ENCODE assay signal across 22 cellular contexts in genomic region chr1:117670996-117671780, GRCh38.
DNase-seq lines count a peak whose midpoint lies in the region; ATAC-seq, FAIRE-seq and TF ChIP-seq lines count a peak whose summit lies in the region.
"Had no signal": no experiment of that assay in that cellular context is flagged by ENCODE, and none has a peak within 500 bp of the region (broad histone marks: within the 10 kb centered on the region; RNA-seq: fewer than 3 reads in every experiment).

No MANE protein-coding gene starts in this region.

- H3K4me1 ChIP-seq in heart left ventricle = peaks cover 4 to 55% (median 24%) of the 10 kb centered on the region in 12 donors
- H3K4me1 ChIP-seq in OCI-LY7 (ENCODE audit: insufficient read depth, low read length, poor library complexity, severe bottlenecking) = peaks cover 71% of the 10 kb centered on the region
- peaks cover 14% of the 10 kb centered on the region for H3K4me1 ChIP-seq in endothelial cell of umbilical vein (ENCODE audit: control insufficient read depth, extremely low read depth, insufficient read depth, low read length)
- no peaks in the 10 kb centered on the region for H3K4me1 ChIP-seq in small intestine (ENCODE audit: control insufficient read depth in 2 of 2, insufficient read depth in 1 of 2, low read depth in 1 of 2, low read length in 1 of 2)
- peaks cover 0 to 11% of the 10 kb centered on the region in 2 donors for H3K4me1 ChIP-seq in ascending aorta
- H3K4me1 ChIP-seq: breast epithelium had no signal

- H3K9me3 ChIP-seq in heart left ventricle = no peaks in the 10 kb centered on the region
- H3K9me3 ChIP-seq in OCI-LY7 (ENCODE audit: low read length) = no peaks in the 10 kb centered on the region
- no peaks in the 10 kb centered on the region for H3K9me3 ChIP-seq in endothelial cell of umbilical vein (replicated peaks; ENCODE audit: control insufficient read depth, insufficient read depth, low read length)
- H3K9me3 ChIP-seq in small intestine (ENCODE audit: control insufficient read depth, low read depth) = no peaks in the 10 kb centered on the region
- H3K9me3 ChIP-seq in ascending aorta = no peaks in the 10 kb centered on the region
- H3K9me3 ChIP-seq: breast epithelium, ovary, sigmoid colon had no signal

- POLR2A ChIA-PET in OCI-LY7 (lab: Charles Lee) (interaction anchor here (0.8 to 5.1 kb wide), 13 partner anchors 10 to 136 kb away, joined by 3 to 42 read pairs (median 5); no protein-coding TSS in a partner anchor), endothelial cell of umbilical vein (lab: Charles Lee) (no interaction called here)

- H3K27me3 ChIP-seq in heart left ventricle (no peaks in the 10 kb centered on the region), endothelial cell of umbilical vein (ENCODE audit: control insufficient read depth in 2 of 2, insufficient read depth in 2 of 2, low read length in 2 of 2) (no peaks in the 10 kb centered on the region), small intestine (ENCODE audit: control insufficient read depth in 2 of 2, insufficient read depth in 2 of 2, low read length in 2 of 2) (no peaks in the 10 kb centered on the region), ascending aorta (no peaks in the 10 kb centered on the region)
- H3K27me3 ChIP-seq: breast epithelium, ovary, sigmoid colon had no signal

- TF ChIP-seq POLR2A in heart left ventricle (IDR thresholded peaks at IDR 0.05) (no peak), endothelial cell of umbilical vein (IDR thresholded peaks at IDR 0.05; ENCODE audit: low read depth, low read length) (no peak)

- TF ChIP-seq CTCF in heart left ventricle (IDR thresholded peaks at IDR 0.05) = no peak
- no peak for TF ChIP-seq CTCF in OCI-LY7 (conservative IDR thresholded peaks at IDR 0.05; ENCODE audit: low read length)
- TF ChIP-seq CTCF in endothelial cell of umbilical vein (IDR thresholded peaks at IDR 0.05; ENCODE audit: extremely low read depth in 1 of 2, insufficient read depth in 1 of 2, low read depth in 1 of 2, low read length in 2 of 2) = no peak
- TF ChIP-seq CTCF in ascending aorta (IDR thresholded peaks at IDR 0.05) = no peak

- no peak for ATAC-seq in heart left ventricle
- ATAC-seq in left cardiac atrium = no peak
- ATAC-seq: naive thymus-derived CD8-positive, alpha-beta T cell had no signal

- CTCF ChIA-PET in OCI-LY7 (lab: Charles Lee; ENCODE audit: unreplicated experiment) (interaction anchor here (1.0 to 1.3 kb wide), 2 partner anchors 15 to 55 kb away, joined by 3 to 4 read pairs; no protein-coding TSS in a partner anchor), endothelial cell of umbilical vein (lab: Charles Lee) (interaction anchor here (0.6 to 3.4 kb wide), 16 partner anchors 10 to 137 kb away, joined by 3 to 37 read pairs (median 4); no protein-coding TSS in a partner anchor)

- H3K79me2 ChIP-seq in OCI-LY7 (ENCODE audit: insufficient read depth, low read depth, low read length) (no peaks in the 10 kb centered on the region), endothelial cell of umbilical vein (ENCODE audit: control insufficient read depth, insufficient read depth, low read length) (no peaks in the 10 kb centered on the region)

- H2AFZ ChIP-seq in OCI-LY7 (ENCODE audit: low read length) = peak overlapping the region; percentile 33; the same call in 1 of the 2 replicates
- H2AFZ ChIP-seq in endothelial cell of umbilical vein (ENCODE audit: low read depth, low read length) = peak overlapping the region; percentile 70

- intact Hi-C loops in heart left ventricle (cut with DNase I) (loop anchor here in 9 of 10 donors (5.0 to 10.0 kb wide), 6 partner anchors 59 to 159 kb away; partner anchors contain the start of gene TENT5C (in 2 of the 9)), left cardiac atrium (cut with DNase I) (loop anchor here in 1 of 2 donors (10.0 kb wide), 1 partner anchor 84 kb away; no protein-coding TSS in a partner anchor), OCI-LY7 (cut with micrococcal nuclease; ENCODE audit: unreplicated experiment) (loop anchor here (1.0 kb wide), 1 partner anchor 136 kb away; no protein-coding TSS in a partner anchor), endothelial cell of umbilical vein (cut with micrococcal nuclease) (loop anchor here (2.0 to 10.0 kb wide), 5 partner anchors 16 to 606 kb away; partner anchors contain the start of genes TENT5C and TTF2), ascending aorta (cut with DNase I) (loop anchor here (5.0 kb wide), 1 partner anchor 36 kb away; no protein-coding TSS in a partner anchor)

- no peak overlapping the region for H3K4me3 ChIP-seq in heart left ventricle
- no peak overlapping the region for H3K4me3 ChIP-seq in OCI-LY7 (ENCODE audit: low read depth, low read length, poor library complexity, severe bottlenecking)
- no peak overlapping the region for H3K4me3 ChIP-seq in endothelial cell of umbilical vein (replicated peaks in 1 of 3; ENCODE audit: insufficient read depth in 1 of 3, low read depth in 1 of 3, low read length in 3 of 3)
- no peak overlapping the region for H3K4me3 ChIP-seq in small intestine (ENCODE audit: low read depth in 1 of 2, low read length in 2 of 2)
- no peak overlapping the region for H3K4me3 ChIP-seq in ascending aorta
- H3K4me3 ChIP-seq: breast epithelium, ovary, sigmoid colon had no signal

- no peak overlapping the region for H3K9ac ChIP-seq in endothelial cell of umbilical vein (replicated peaks; ENCODE audit: extremely low read depth, insufficient read depth, low read length)

- 85 to 90% (median 88%) methylated on average over 11 to 15 of the region's 15 CpGs for WGBS in heart left ventricle, 4 donors
- 57 to 82% (median 67%) methylated on average over 15 of the region's 15 CpGs for WGBS in small intestine, 3 donors

- BruUV-seq in OCI-LY7 (replicated peaks; lab: Mats Ljungman, UMichigan) = no TSS peak
- BruUV-seq in endothelial cell of umbilical vein (replicated peaks; lab: Mats Ljungman, UMichigan) = no TSS peak

- H4K20me1 ChIP-seq in OCI-LY7 (ENCODE audit: insufficient read depth, low read length) (no peaks in the 10 kb centered on the region), endothelial cell of umbilical vein (replicated peaks; ENCODE audit: control insufficient read depth, extremely low read depth, insufficient read depth, low read length) (no peaks in the 10 kb centered on the region)

- no peaks in the 10 kb centered on the region for H3K36me3 ChIP-seq in heart left ventricle
- H3K36me3 ChIP-seq in OCI-LY7 (ENCODE audit: insufficient read depth, low read length) = no peaks in the 10 kb centered on the region
- no peaks in the 10 kb centered on the region for H3K36me3 ChIP-seq in endothelial cell of umbilical vein (ENCODE audit: control insufficient read depth in 2 of 2, extremely low read depth in 1 of 2, insufficient read depth in 2 of 2, low read length in 2 of 2)
- no peaks in the 10 kb centered on the region for H3K36me3 ChIP-seq in small intestine (ENCODE audit: control insufficient read depth in 2 of 2, insufficient read depth in 2 of 2, low read length in 2 of 2)
- no peaks in the 10 kb centered on the region for H3K36me3 ChIP-seq in ascending aorta
- H3K36me3 ChIP-seq: breast epithelium, ovary, sigmoid colon had no signal

- peak overlapping the region; percentile 33 for H3K4me2 ChIP-seq in OCI-LY7 (ENCODE audit: low read length)
- H3K4me2 ChIP-seq in endothelial cell of umbilical vein (ENCODE audit: insufficient read depth, low read length) = peak overlapping the region; percentile 4

- dilution Hi-C loops in endothelial cell of umbilical vein (cut with MboI; ENCODE audit: extremely low pct_ligation_motif_present, low sequenced_read_pairs) = no loop called here

- FAIRE-seq in endothelial cell of umbilical vein (lab: Jason Lieb, UNC) = peak; percentile 85
- no peak for FAIRE-seq in small intestine (lab: Jason Lieb, UNC)
- FAIRE-seq: kidney had no signal

- H3K27ac ChIP-seq in heart left ventricle = peak overlapping the region; percentile 38 to 81 (median 66)
- H3K27ac ChIP-seq in OCI-LY7 (ENCODE audit: low read depth, low read length, poor library complexity, severe bottlenecking) = no peak overlapping the region
- no peak overlapping the region for H3K27ac ChIP-seq in endothelial cell of umbilical vein (ENCODE audit: insufficient read depth, low read depth, low read length)
- peak overlapping the region in 1 of 2 donors; percentile 25 for H3K27ac ChIP-seq in small intestine (ENCODE audit: low read depth in 1 of 2, low read length in 1 of 2)
- no peak overlapping the region for H3K27ac ChIP-seq in ascending aorta
- H3K27ac ChIP-seq: breast epithelium, epithelial cell of prostate, ovary had no signal

- no peak for DNase-seq in heart left ventricle
- no peak for DNase-seq in left cardiac atrium
- no peak for DNase-seq in OCI-LY7 (ENCODE audit: low spot score)
- peak; percentile 32 for DNase-seq in endothelial cell of umbilical vein (ENCODE audit: low read depth, low spot score)
- peak; percentile 20 for DNase-seq in small intestine
- DNase-seq in nucleus accumbens (lab: John Stamatoyannopoulos, UW) = no peak
- no peak for DNase-seq in activated naive CD4-positive, alpha-beta T cell treated with anti-CD3 and anti-CD28 coated beads, Interleukin-2, amount 50 U/mL, for 16 hours
- DNase-seq in ascending aorta (ENCODE audit: low spot score in 2 of 2) = no peak
- DNase-seq: activated CD4-positive, alpha-beta T cell treated with anti-CD3 and anti-CD28 coated beads for 4 hours; activated CD8-positive, alpha-beta memory T cell treated with anti-CD3 and anti-CD28 coated beads, Interleukin-2, amount 50 U/mL, for 48 hours; foreskin fibroblast; KG1; kidney; NCI-H1048; NCI-H2029 treated with DMSO at 0.1 percent for 48 hours; NCI-H510A treated with DMSO at 0.1 percent for 48 hours; SHP77 had no signal

- no peaks in the 10 kb centered on the region for H3K9me1 ChIP-seq in endothelial cell of umbilical vein (replicated peaks; ENCODE audit: control insufficient read depth, extremely low read depth, insufficient read depth, low read length)

- no peaks in the 10 kb centered on the region for H3K9me2 ChIP-seq in OCI-LY7 (ENCODE audit: insufficient read depth, low read length)

TF ChIP-seq in endothelial cell of umbilical vein, 7 proteins besides CTCF, POLR2A, EP300 and RAD21:
- TF ChIP-seq GATA2 (IDR thresholded peaks at IDR 0.05; ENCODE audit: insufficient read depth, insufficient read length, low read depth, low read length) (no peak), JUN (IDR thresholded peaks at IDR 0.05; ENCODE audit: borderline replicate concordance, insufficient read depth, insufficient read length, low read depth) (no peak), FOS (IDR thresholded peaks at IDR 0.05; ENCODE audit: borderline replicate concordance, insufficient read depth, low read length) (peak; percentile 71), MYC (IDR thresholded peaks at IDR 0.05; ENCODE audit: low read depth, low read length) (no peak)
- TF ChIP-seq, protein P1, sequence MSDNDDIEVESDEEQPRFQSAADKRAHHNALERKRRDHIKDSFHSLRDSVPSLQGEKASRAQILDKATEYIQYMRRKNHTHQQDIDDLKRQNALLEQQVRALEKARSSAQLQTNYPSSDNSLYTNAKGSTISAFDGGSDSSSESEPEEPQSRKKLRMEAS (IDR thresholded peaks at IDR 0.05; ENCODE audit: insufficient read depth, insufficient read length) = no peak

Comparison
In these comparisons a context has a peak if more than half of its experiments do, and no peak if none do; other contexts are left out.
1. DNase-seq: peak in endothelial cell of umbilical vein (single experiment) and small intestine (single experiment); none in heart left ventricle (0 of 5), left cardiac atrium (single experiment), OCI-LY7 (single experiment), nucleus accumbens (0 of 56), activated naive CD4-positive, alpha-beta T cell treated with anti-CD3 and anti-CD28 coated beads, Interleukin-2, amount 50 U/mL, for 16 hours (single experiment) and ascending aorta (0 of 2).
2. H3K27ac ChIP-seq: peak in heart left ventricle (12 of 12); none in OCI-LY7 (single experiment), endothelial cell of umbilical vein (single experiment) and ascending aorta (0 of 2).